Comparison of ENCODE assay signal across 10 cellular contexts in genomic region chr1:109927908-109928307, GRCh38. TPM values are rescaled to one million over a fixed set of nuclear protein-coding genes. Genes with fewer than 3 reads are reported as not detected.
DNase-seq lines count a peak whose midpoint lies in the region; ATAC-seq and TF ChIP-seq lines count a peak whose summit lies in the region.
"Had no signal": no experiment of that assay in that cellular context is flagged by ENCODE, and none has a peak within 500 bp of the region (broad histone marks: within the 10 kb centered on the region; RNA-seq: fewer than 3 reads in every experiment).

No MANE protein-coding gene starts in this region.

- H2AFZ ChIP-seq in smooth muscle cell (ENCODE audit: low read depth): no peak overlapping the region

- no peaks in the 10 kb centered on the region for H3K79me2 ChIP-seq in smooth muscle cell (ENCODE audit: low read depth)

- 95% methylated on average over 6 of the region's 6 CpGs for WGBS in smooth muscle cell (ENCODE audit: low lambda C conversion rate)

- H4K20me1 ChIP-seq in smooth muscle cell (ENCODE audit: low read depth): no peaks in the 10 kb centered on the region

- no peaks in the 10 kb centered on the region for H3F3A ChIP-seq in smooth muscle cell (ENCODE audit: low read depth)

- no peaks in the 10 kb centered on the region for H3K9me3 ChIP-seq in left lung
- H3K9me3 ChIP-seq in smooth muscle cell (replicated peaks; ENCODE audit: low read depth): no peaks in the 10 kb centered on the region

- H3K9ac ChIP-seq in smooth muscle cell (ENCODE audit: low read depth): no peak overlapping the region

- H3K27me3 ChIP-seq in dorsolateral prefrontal cortex (no peaks in the 10 kb centered on the region), left lung (no peaks in the 10 kb centered on the region), smooth muscle cell (ENCODE audit: low read depth) (no peaks in the 10 kb centered on the region)
- H3K27me3 ChIP-seq: cardiac muscle cell had no signal

- DNase-seq in HK-2 (ENCODE audit: unreplicated experiment): peak; percentile 41
- peak in 5 of 10 donors; percentile 34 to 58 (median 35) for DNase-seq in dorsolateral prefrontal cortex
- DNase-seq in left lung: peak in 1 of 2 donors; percentile 69
- DNase-seq in smooth muscle cell (lab: John Stamatoyannopoulos, UW; ENCODE audit: unreplicated experiment): no peak
- DNase-seq in CD1c-positive myeloid dendritic cell (ENCODE audit: extremely low spot score): no peak
- DNase-seq in NCI-H2029 treated with DMSO at 0.1 percent for 48 hours (lab: John Stamatoyannopoulos, UW): no peak
- DNase-seq in cerebellar nuclear complex (lab: John Stamatoyannopoulos, UW): no peak
- DNase-seq in stimulated activated CD8-positive, alpha-beta memory T cell treated with anti-CD3 and anti-CD28 coated beads, Interleukin-4, amount 100 ng/mL, for 48 hours: no peak
- DNase-seq: DMS53 had no signal

- H3K27ac ChIP-seq in dorsolateral prefrontal cortex: peak overlapping the region in 54 of 59 donors; percentile 13 to 83 (median 69)
- H3K27ac ChIP-seq in left lung: peak overlapping the region; percentile 13 to 67
- peak overlapping the region; percentile 44 for H3K27ac ChIP-seq in smooth muscle cell (ENCODE audit: low read depth)
- H3K27ac ChIP-seq: cardiac muscle cell had no signal

- H3K4me3 ChIP-seq in dorsolateral prefrontal cortex (no peak overlapping the region), left lung (no peak overlapping the region), smooth muscle cell (no peak overlapping the region)
- H3K4me3 ChIP-seq: cardiac muscle cell had no signal

- peak overlapping the region; percentile 53 for H3K4me2 ChIP-seq in smooth muscle cell

- TF ChIP-seq CTCF in dorsolateral prefrontal cortex (IDR thresholded peaks at IDR 0.05 in 54 of 56, conservative IDR thresholded peaks at IDR 0.05 in 2 of 56; ENCODE audit: low read depth in 1 of 56, partially characterized antibody in 56 of 56) (no peak), left lung (IDR thresholded peaks at IDR 0.05) (no peak), smooth muscle cell (IDR thresholded peaks at IDR 0.05; ENCODE audit: borderline replicate concordance, insufficient read depth, poor library complexity, severe bottlenecking) (no peak)

- H3K36me3 ChIP-seq in left lung (peaks cover 0 to 71% of the 10 kb centered on the region in 2 donors), smooth muscle cell (ENCODE audit: low read depth) (no peaks in the 10 kb centered on the region)
- H3K36me3 ChIP-seq: cardiac muscle cell had no signal

- peak; percentile 19 for ATAC-seq in left lung

- H3K4me1 ChIP-seq in left lung (peaks cover 23 to 36% of the 10 kb centered on the region in 2 donors), smooth muscle cell (ENCODE audit: low read depth) (peaks cover 18% of the 10 kb centered on the region)

- intact Hi-C loops in dorsolateral prefrontal cortex (cut with DNase I) (no loop called here), left lung (cut with DNase I) (no loop called here)

RNA-seq across cellular contexts. Expression of gene CSF1, which starts 17.3 kb away (rescaled TPM):
- total RNA-seq in dorsolateral prefrontal cortex (10 to 100 TPM in 117 of 120 experiments, 1 to 10 TPM in 3; 8.9 to 51.5 (median 20.8) TPM), left lung (10 to 100 TPM; 45.7 to 68.0 TPM), smooth muscle cell (30.9 and 43.4 TPM in 2 replicates)
- polyA plus RNA-seq in smooth muscle cell: 17.1 and 22.4 TPM in 2 replicates

RNA-seq across cellular contexts. Expression of gene AHCYL1, which starts 56.7 kb away (rescaled TPM):
- total RNA-seq in dorsolateral prefrontal cortex: 100 to 1,000 TPM; 172 to 665 (median 292) TPM
- total RNA-seq in left lung: 100 to 1,000 TPM in 1 of 2 donors, 10 to 100 TPM in 1; 79.3 to 116 TPM
- total RNA-seq in smooth muscle cell: 77.3 and 79.5 TPM in 2 replicates
- 115 and 144 TPM in 2 replicates for polyA plus RNA-seq in smooth muscle cell
